ENCODE assay signal across 22 cellular contexts in genomic region chr9:134040176-134040565, GRCh38. TPM values are rescaled to one million over a fixed set of nuclear protein-coding genes. Genes with fewer than 3 reads are reported as not detected.
DNase-seq lines count a peak whose midpoint lies in the region; ATAC-seq and TF ChIP-seq lines count a peak whose summit lies in the region.
"Had no signal": no experiment of that assay in that cellular context is flagged by ENCODE, and none has a peak within 500 bp of the region (broad histone marks: within the 10 kb centered on the region; RNA-seq: fewer than 3 reads in every experiment).

No MANE protein-coding gene starts in this region.

- H3K4me3 Mint-ChIP-seq in activated CD8-positive, alpha-beta T cell treated with anti-CD3 and anti-CD28 coated beads, Interleukin-2, amount 10 ng/mL, durations not matched to agents 7 days and 5 days = no peak overlapping the region
- no peak overlapping the region for H3K4me3 Mint-ChIP-seq in activated CD8-positive, alpha-beta T cell treated with anti-CD3 and anti-CD28 coated beads for 36 hours
- H3K4me3 Mint-ChIP-seq in natural killer cell treated with Interleukin-12 subunit alpha and Interleukin-12 subunit beta and Interleukin-15 and Interleukin-18, amount 100 ng/mL, for 72 hours = no peak overlapping the region
- H3K4me3 Mint-ChIP-seq in natural killer cell = no peak overlapping the region
- H3K4me3 Mint-ChIP-seq: B cell had no signal

- TF ChIP-seq CTCF in activated CD8-positive, alpha-beta T cell treated with anti-CD3 and anti-CD28 coated beads for 36 hours (IDR thresholded peaks at IDR 0.05) = no peak
- TF ChIP-seq CTCF in natural killer cell (IDR thresholded peaks at IDR 0.05) (no peak), mucosa of descending colon (IDR thresholded peaks at IDR 0.05) (no peak)

- peak overlapping the region; percentile 0 for H3K27ac Mint-ChIP-seq in activated CD8-positive, alpha-beta T cell treated with anti-CD3 and anti-CD28 coated beads, Interleukin-2, amount 10 ng/mL, durations not matched to agents 7 days and 5 days
- H3K27ac Mint-ChIP-seq in activated CD8-positive, alpha-beta T cell treated with anti-CD3 and anti-CD28 coated beads for 36 hours = no peak overlapping the region
- no peak overlapping the region for H3K27ac Mint-ChIP-seq in natural killer cell treated with Interleukin-12 subunit alpha and Interleukin-12 subunit beta and Interleukin-15 and Interleukin-18, amount 100 ng/mL, for 72 hours
- H3K27ac Mint-ChIP-seq in natural killer cell = no peak overlapping the region
- H3K27ac Mint-ChIP-seq: B cell had no signal

- no peaks in the 10 kb centered on the region for H3K9me3 ChIP-seq in mucosa of descending colon

- no peaks in the 10 kb centered on the region for H3K4me1 Mint-ChIP-seq in activated CD8-positive, alpha-beta T cell treated with anti-CD3 and anti-CD28 coated beads, Interleukin-2, amount 10 ng/mL, durations not matched to agents 7 days and 5 days (ENCODE audit: low read depth)
- H3K4me1 Mint-ChIP-seq in activated CD8-positive, alpha-beta T cell treated with anti-CD3 and anti-CD28 coated beads for 36 hours (ENCODE audit: low read depth) = no peaks in the 10 kb centered on the region
- H3K4me1 Mint-ChIP-seq in natural killer cell treated with Interleukin-12 subunit alpha and Interleukin-12 subunit beta and Interleukin-15 and Interleukin-18, amount 100 ng/mL, for 72 hours (ENCODE audit: low read depth in 2 of 2) = no peaks in the 10 kb centered on the region
- H3K4me1 Mint-ChIP-seq in natural killer cell = peaks cover 0 to 10% of the 10 kb centered on the region in 2 donors
- H3K4me1 Mint-ChIP-seq: B cell had no signal

- CTCF ChIA-PET in activated CD8-positive, alpha-beta T cell treated with anti-CD3 and anti-CD28 coated beads, Interleukin-2, amount 10 ng/mL, durations not matched to agents 7 days and 5 days (lab: Charles Lee) = no interaction called here
- CTCF ChIA-PET in activated CD8-positive, alpha-beta T cell treated with anti-CD3 and anti-CD28 coated beads for 36 hours (lab: Charles Lee) = no interaction called here

- H3K27me3 Mint-ChIP-seq in activated CD8-positive, alpha-beta T cell treated with anti-CD3 and anti-CD28 coated beads, Interleukin-2, amount 10 ng/mL, durations not matched to agents 7 days and 5 days (ENCODE audit: low read depth) = no peaks in the 10 kb centered on the region
- H3K27me3 Mint-ChIP-seq in activated CD8-positive, alpha-beta T cell treated with anti-CD3 and anti-CD28 coated beads for 36 hours = no peaks in the 10 kb centered on the region
- no peaks in the 10 kb centered on the region for H3K27me3 Mint-ChIP-seq in natural killer cell treated with Interleukin-12 subunit alpha and Interleukin-12 subunit beta and Interleukin-15 and Interleukin-18, amount 100 ng/mL, for 72 hours
- no peaks in the 10 kb centered on the region for H3K27me3 Mint-ChIP-seq in natural killer cell (ENCODE audit: low read depth in 2 of 2)
- H3K27me3 Mint-ChIP-seq: B cell had no signal

- peaks cover 47% of the 10 kb centered on the region for H3K36me3 Mint-ChIP-seq in activated CD8-positive, alpha-beta T cell treated with anti-CD3 and anti-CD28 coated beads, Interleukin-2, amount 10 ng/mL, durations not matched to agents 7 days and 5 days (ENCODE audit: low read depth)
- peaks cover 38% of the 10 kb centered on the region for H3K36me3 Mint-ChIP-seq in activated CD8-positive, alpha-beta T cell treated with anti-CD3 and anti-CD28 coated beads for 36 hours (ENCODE audit: low read depth)
- H3K36me3 Mint-ChIP-seq in natural killer cell treated with Interleukin-12 subunit alpha and Interleukin-12 subunit beta and Interleukin-15 and Interleukin-18, amount 100 ng/mL, for 72 hours = peaks cover 5% of the 10 kb centered on the region
- H3K36me3 Mint-ChIP-seq in natural killer cell = peaks cover 8% of the 10 kb centered on the region

- no peak for DNase-seq in activated CD8-positive, alpha-beta T cell treated with anti-CD3 and anti-CD28 coated beads, Interleukin-2, amount 10 ng/mL, durations not matched to agents 7 days and 5 days
- DNase-seq in activated CD8-positive, alpha-beta T cell treated with anti-CD3 and anti-CD28 coated beads for 36 hours = no peak
- peak; percentile 58 for DNase-seq in natural killer cell treated with Interleukin-12 subunit alpha and Interleukin-12 subunit beta and Interleukin-15 and Interleukin-18, amount 100 ng/mL, for 72 hours (ENCODE audit: low spot score)
- no peak for DNase-seq in natural killer cell
- DNase-seq in mucosa of descending colon = peak in 2 of 3 donors; percentile 21 to 34
- DNase-seq in NAMALWA (ENCODE audit: low spot score) = no peak
- no peak for DNase-seq in activated CD8-positive, alpha-beta memory T cell treated with anti-CD3 and anti-CD28 coated beads, Interleukin-2, amount 50 U/mL, for 4 hours
- DNase-seq in NCI-H2227 treated with DMSO at 0.1 percent for 48 hours (lab: John Stamatoyannopoulos, UW) = no peak
- DNase-seq: DMS153; DND-41; IMR-90; KG1; MG63; NCI-H2029; NCI-H446 treated with DMSO at 0.1 percent for 48 hours; NCI-H526; NCI-H82; NK-92 treated with Interleukin-12 subunit alpha and Interleukin-12 subunit beta, amount 100 ng/mL, for 24 hours; PC-3; SHP77 had no signal

- H3K4me1 ChIP-seq in mucosa of descending colon (ENCODE audit: low read depth) = no peaks in the 10 kb centered on the region

- no peaks in the 10 kb centered on the region for H3K9me3 Mint-ChIP-seq in activated CD8-positive, alpha-beta T cell treated with anti-CD3 and anti-CD28 coated beads, Interleukin-2, amount 10 ng/mL, durations not matched to agents 7 days and 5 days (ENCODE audit: insufficient read depth)
- H3K9me3 Mint-ChIP-seq in activated CD8-positive, alpha-beta T cell treated with anti-CD3 and anti-CD28 coated beads for 36 hours = peaks cover 9% of the 10 kb centered on the region
- H3K9me3 Mint-ChIP-seq in natural killer cell treated with Interleukin-12 subunit alpha and Interleukin-12 subunit beta and Interleukin-15 and Interleukin-18, amount 100 ng/mL, for 72 hours = no peaks in the 10 kb centered on the region
- no peaks in the 10 kb centered on the region for H3K9me3 Mint-ChIP-seq in natural killer cell

- H3K4me3 ChIP-seq in mucosa of descending colon = no peak overlapping the region
- H3K4me3 ChIP-seq: MG63 had no signal

- POLR2A ChIA-PET in activated CD8-positive, alpha-beta T cell treated with anti-CD3 and anti-CD28 coated beads, Interleukin-2, amount 10 ng/mL, durations not matched to agents 7 days and 5 days (lab: Charles Lee) = no interaction called here
- POLR2A ChIA-PET in activated CD8-positive, alpha-beta T cell treated with anti-CD3 and anti-CD28 coated beads for 36 hours (lab: Charles Lee) = no interaction called here

- no peaks in the 10 kb centered on the region for H3K36me3 ChIP-seq in mucosa of descending colon (ENCODE audit: low read depth)

- ATAC-seq in activated CD8-positive, alpha-beta T cell treated with anti-CD3 and anti-CD28 coated beads, Interleukin-2, amount 10 ng/mL, durations not matched to agents 7 days and 5 days = no peak
- no peak for ATAC-seq in activated CD8-positive, alpha-beta T cell treated with anti-CD3 and anti-CD28 coated beads for 36 hours
- peak in 1 of 2 donors; percentile 45 for ATAC-seq in natural killer cell treated with Interleukin-12 subunit alpha and Interleukin-12 subunit beta and Interleukin-15 and Interleukin-18, amount 100 ng/mL, for 72 hours
- ATAC-seq in natural killer cell (no peak), mucosa of descending colon (no peak)
- ATAC-seq: HCT116, PC-3 had no signal

- intact Hi-C loops in activated CD8-positive, alpha-beta T cell treated with anti-CD3 and anti-CD28 coated beads for 36 hours (cut with micrococcal nuclease) = no loop called here
- intact Hi-C loops in natural killer cell (cut with micrococcal nuclease) (no loop called here), mucosa of descending colon (cut with DNase I, micrococcal nuclease) (no loop called here)

RNA-seq across cellular contexts. Expression of gene BRD3OS, which starts 14.9 kb away (rescaled TPM):
- 10 to 100 TPM; 13.5 to 16.0 TPM for total RNA-seq in activated CD8-positive, alpha-beta T cell treated with anti-CD3 and anti-CD28 coated beads, Interleukin-2, amount 10 ng/mL, durations not matched to agents 7 days and 5 days
- 1 to 10 TPM; 8.1 to 8.2 TPM for total RNA-seq in activated CD8-positive, alpha-beta T cell treated with anti-CD3 and anti-CD28 coated beads for 36 hours
- 10 to 100 TPM in 1 of 2 donors, 1 to 10 TPM in 1; 9.6 to 10.7 TPM for total RNA-seq in natural killer cell treated with Interleukin-12 subunit alpha and Interleukin-12 subunit beta and Interleukin-15 and Interleukin-18, amount 100 ng/mL, for 72 hours
- total RNA-seq in natural killer cell = 1 to 10 TPM; 5.5 to 6.8 (median 6.5) TPM
- total RNA-seq in mucosa of descending colon = 10 to 100 TPM in 1 of 3 donors, 1 to 10 TPM in 2; 3.6 to 17.6 (median 4.9) TPM

RNA-seq across cellular contexts. Expression of gene BRD3, which starts 27.7 kb away (rescaled TPM):
- total RNA-seq in activated CD8-positive, alpha-beta T cell treated with anti-CD3 and anti-CD28 coated beads, Interleukin-2, amount 10 ng/mL, durations not matched to agents 7 days and 5 days = 10 to 100 TPM; 42.1 to 45.2 TPM
- 10 to 100 TPM; 32.7 to 37.7 TPM for total RNA-seq in activated CD8-positive, alpha-beta T cell treated with anti-CD3 and anti-CD28 coated beads for 36 hours
- 10 to 100 TPM; 17.8 to 19.1 TPM for total RNA-seq in natural killer cell treated with Interleukin-12 subunit alpha and Interleukin-12 subunit beta and Interleukin-15 and Interleukin-18, amount 100 ng/mL, for 72 hours
- total RNA-seq in natural killer cell (10 to 100 TPM; 52.8 to 63.0 (median 52.8) TPM), mucosa of descending colon (10 to 100 TPM; 19.4 to 56.0 (median 29.4) TPM)

RNA-seq across cellular contexts. Expression of gene VAV2, which starts 48.0 kb away (rescaled TPM):
- 10 to 100 TPM; 10.1 to 10.3 TPM for total RNA-seq in activated CD8-positive, alpha-beta T cell treated with anti-CD3 and anti-CD28 coated beads, Interleukin-2, amount 10 ng/mL, durations not matched to agents 7 days and 5 days
- 1 to 10 TPM; 5.1 to 5.4 TPM for total RNA-seq in activated CD8-positive, alpha-beta T cell treated with anti-CD3 and anti-CD28 coated beads for 36 hours
- total RNA-seq in natural killer cell treated with Interleukin-12 subunit alpha and Interleukin-12 subunit beta and Interleukin-15 and Interleukin-18, amount 100 ng/mL, for 72 hours = 1 to 10 TPM; 1.9 to 6.7 TPM
- total RNA-seq in natural killer cell (1 to 10 TPM; 3.9 to 5.1 (median 4.8) TPM), mucosa of descending colon (10 to 100 TPM; 29.4 to 34.8 (median 34.5) TPM)

Comparison
In these comparisons a context has a peak if more than half of its experiments do, and no peak if none do; other contexts are left out.
1. DNase-seq: peak in natural killer cell treated with Interleukin-12 subunit alpha and Interleukin-12 subunit beta and Interleukin-15 and Interleukin-18, amount 100 ng/mL, for 72 hours (single experiment) and mucosa of descending colon (2 of 3); none in activated CD8-positive, alpha-beta T cell treated with anti-CD3 and anti-CD28 coated beads, Interleukin-2, amount 10 ng/mL, durations not matched to agents 7 days and 5 days (single experiment), activated CD8-positive, alpha-beta T cell treated with anti-CD3 and anti-CD28 coated beads for 36 hours (single experiment), natural killer cell (single experiment), NAMALWA (single experiment), activated CD8-positive, alpha-beta memory T cell treated with anti-CD3 and anti-CD28 coated beads, Interleukin-2, amount 50 U/mL, for 4 hours (single experiment) and NCI-H2227 treated with DMSO at 0.1 percent for 48 hours (single experiment).